In the genomic region with DNA sequence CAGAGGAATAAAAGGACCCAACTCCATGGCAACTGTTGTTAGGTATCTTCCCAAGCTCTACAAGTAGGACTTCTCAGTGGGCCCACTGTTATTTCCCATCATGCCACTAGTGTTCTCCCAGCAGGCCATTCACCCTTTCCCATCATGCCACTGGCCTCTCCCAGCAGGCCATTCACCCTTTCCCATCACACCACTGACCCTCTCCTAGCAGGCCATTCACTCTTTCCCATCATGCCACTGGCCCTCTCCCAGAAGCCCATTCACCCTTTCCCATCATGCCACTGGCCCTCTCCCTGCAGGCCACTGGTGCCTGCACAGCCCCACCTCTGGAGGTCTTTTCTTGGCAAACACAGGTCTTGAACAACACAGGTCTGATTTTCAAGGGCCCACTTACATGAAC, we compare ENCODE assay signal across 21 cellular contexts.
"Had no signal": no experiment of that assay in that cellular context is flagged by ENCODE, and none has a peak within 500 bp of the region (broad histone marks: within the 10 kb centered on the region; RNA-seq: fewer than 3 reads in every experiment).

No MANE protein-coding gene starts in this region.

- H3K4me3 Mint-ChIP-seq: activated CD4-positive, alpha-beta T cell treated with anti-CD3 and anti-CD28 coated beads for 36 hours; activated T-cell treated with anti-CD3 and anti-CD28 coated beads, Interleukin-2, amount 50 U/mL, for 4 hours; central memory CD8-positive, alpha-beta T cell; natural killer cell treated with Interleukin-12 subunit alpha and Interleukin-12 subunit beta and Interleukin-15 and Interleukin-18, amount 100 ng/mL, for 72 hours; WTC11 had no signal

- H3K4me1 Mint-ChIP-seq: activated CD4-positive, alpha-beta T cell treated with anti-CD3 and anti-CD28 coated beads for 36 hours; central memory CD8-positive, alpha-beta T cell; WTC11 had no signal

- DNase-seq: activated CD4-positive, alpha-beta T cell treated with anti-CD3 and anti-CD28 coated beads for 36 hours; activated CD4-positive, alpha-beta T cell treated with anti-CD3 and anti-CD28 coated beads, Interleukin-2, amount 50 U/mL, for 48 hours; activated naive CD4-positive, alpha-beta T cell treated with anti-CD3 and anti-CD28 coated beads, Interleukin-2, amount 50 U/mL, for 16 hours; activated T-cell treated with anti-CD3 and anti-CD28 coated beads, Interleukin-2, amount 50 U/mL, for 4 hours; aorta; colonic mucosa; erythroblast; foreskin melanocyte; glutamatergic neuron; hippocampal formation; left cardiac atrium; occipital lobe; retina; stimulated activated CD4-positive, alpha-beta T cell treated with anti-CD3 and anti-CD28 coated beads, Interleukin-12 subunit alpha, Interleukin-12 subunit beta, amount 100 ng/mL, for 4 hours; stimulated activated CD4-positive, alpha-beta T cell treated with anti-CD3 and anti-CD28 coated beads, Interleukin-1b, Interleukin-23, amount 100 ng/mL, for 48 hours; stimulated activated CD8-positive, alpha-beta memory T cell treated with anti-CD3 and anti-CD28 coated beads, Interleukin-4, amount 100 ng/mL, for 48 hours; stimulated activated naive CD4-positive, alpha-beta T cell; SW 1271 had no signal

- H3K9me3 Mint-ChIP-seq: activated T-cell treated with anti-CD3 and anti-CD28 coated beads, Interleukin-2, amount 50 U/mL, for 4 hours; central memory CD8-positive, alpha-beta T cell; natural killer cell treated with Interleukin-12 subunit alpha and Interleukin-12 subunit beta and Interleukin-15 and Interleukin-18, amount 100 ng/mL, for 72 hours had no signal

- H3K27me3 Mint-ChIP-seq: activated CD4-positive, alpha-beta T cell treated with anti-CD3 and anti-CD28 coated beads for 36 hours; central memory CD8-positive, alpha-beta T cell; natural killer cell treated with Interleukin-12 subunit alpha and Interleukin-12 subunit beta and Interleukin-15 and Interleukin-18, amount 100 ng/mL, for 72 hours had no signal

- H3K4me3 ChIP-seq: colonic mucosa had no signal

- H3K36me3 Mint-ChIP-seq: natural killer cell treated with Interleukin-12 subunit alpha and Interleukin-12 subunit beta and Interleukin-15 and Interleukin-18, amount 100 ng/mL, for 72 hours had no signal

- ATAC-seq: activated CD4-positive, alpha-beta T cell treated with anti-CD3 and anti-CD28 coated beads for 36 hours; activated T-cell treated with anti-CD3 and anti-CD28 coated beads, Interleukin-2, amount 50 U/mL, for 4 hours; left cardiac atrium; natural killer cell treated with Interleukin-12 subunit alpha and Interleukin-12 subunit beta and Interleukin-15 and Interleukin-18, amount 100 ng/mL, for 72 hours; WTC11 had no signal

- H3K27ac Mint-ChIP-seq: activated CD4-positive, alpha-beta T cell treated with anti-CD3 and anti-CD28 coated beads for 36 hours; natural killer cell treated with Interleukin-12 subunit alpha and Interleukin-12 subunit beta and Interleukin-15 and Interleukin-18, amount 100 ng/mL, for 72 hours; WTC11 had no signal
